ENCODE assay signal across 9 cellular contexts in the genomic region with DNA sequence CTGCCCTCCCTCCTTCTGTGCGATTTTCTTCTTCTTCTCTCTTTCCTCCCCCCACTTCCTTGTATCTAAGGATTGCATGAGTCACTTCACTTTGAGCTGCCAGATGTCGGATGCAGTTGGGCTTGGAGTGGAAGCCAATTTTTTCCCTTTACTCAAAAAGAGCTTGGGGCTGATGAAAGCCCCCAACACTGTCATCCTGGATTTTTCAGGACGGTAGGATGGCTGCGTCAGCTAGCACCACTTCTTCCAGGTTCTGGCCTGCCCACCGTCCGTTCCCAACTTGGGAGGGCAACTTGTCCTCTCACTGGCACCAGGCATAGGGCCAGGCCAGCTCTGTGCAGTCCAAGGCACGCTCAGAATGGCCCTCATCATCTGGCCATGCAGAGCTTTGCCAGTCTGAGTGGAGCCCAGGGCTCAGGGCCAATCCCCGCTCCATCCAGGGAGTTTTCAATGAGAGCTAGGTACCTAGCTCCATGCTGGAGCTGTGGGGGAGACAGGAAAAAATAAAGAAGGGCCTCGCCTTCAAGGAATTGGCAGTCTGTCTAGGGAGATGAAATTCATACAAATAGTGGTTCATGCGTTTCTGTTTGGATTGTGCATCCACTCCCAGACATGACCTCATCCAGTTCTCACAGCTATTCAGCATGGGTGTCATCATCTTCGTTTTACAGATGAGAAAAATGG. TPM values are rescaled to one million over a fixed set of nuclear protein-coding genes. Genes with fewer than 3 reads are reported as not detected.
DNase-seq lines count a peak whose midpoint lies in the region; ATAC-seq and TF ChIP-seq lines count a peak whose summit lies in the region.
"Had no signal": no experiment of that assay in that cellular context is flagged by ENCODE, and none has a peak within 500 bp of the region (broad histone marks: within the 10 kb centered on the region; RNA-seq: fewer than 3 reads in every experiment).

No MANE protein-coding gene starts in this region.

- no peak overlapping the region for H2AFZ ChIP-seq in ACC112 (ENCODE audit: low read length, unreplicated experiment)

- H3K9me3 Mint-ChIP-seq in mesothelial cell of epicardium, result no peaks in the 10 kb centered on the region

- peak overlapping the region; percentile 62 for H3K27ac ChIP-seq in ACC112 (ENCODE audit: low read depth, low read length)
- peak overlapping the region; percentile 77 for H3K27ac ChIP-seq in cingulate gyrus (ENCODE audit: low read depth, low read length)

- ATAC-seq in GM18519 (IDR thresholded peaks at IDR 0.05; ENCODE audit: low FRiP score, unreplicated experiment), result no peak
- no peak for ATAC-seq in GM21528 (IDR thresholded peaks at IDR 0.05; ENCODE audit: low FRiP score, unreplicated experiment)

- TF ChIP-seq CTCF in mesothelial cell of epicardium (IDR thresholded peaks at IDR 0.05; ENCODE audit: unreplicated experiment), result no peak

- peak overlapping the region; percentile 70 for H3K27ac Mint-ChIP-seq in mesothelial cell of epicardium

- DNase-seq in M059J (ENCODE audit: low read depth), result peak; percentile 68
- no peak for DNase-seq in mesothelial cell of epicardium (ENCODE audit: low spot score in 2 of 2, unreplicated experiment in 2 of 2)
- DNase-seq in NCI-H1930 (lab: John Stamatoyannopoulos, UW), result no peak
- DNase-seq in NCI-H510A (lab: John Stamatoyannopoulos, UW), result no peak
- DNase-seq: DND-41 had no signal

- H3K27me3 Mint-ChIP-seq in mesothelial cell of epicardium (ENCODE audit: low read depth), result peaks cover 1% of the 10 kb centered on the region

- no peaks in the 10 kb centered on the region for H3K79me2 ChIP-seq in ACC112 (ENCODE audit: control insufficient read depth, insufficient read depth, low read length, unreplicated experiment)

- peaks cover 21% of the 10 kb centered on the region for H3K4me1 Mint-ChIP-seq in mesothelial cell of epicardium

- H3K4me1 ChIP-seq in ACC112 (ENCODE audit: control insufficient read depth, insufficient read depth, low read length, unreplicated experiment), result peaks cover 32% of the 10 kb centered on the region

- H3K27me3 ChIP-seq in ACC112 (ENCODE audit: insufficient read depth, low read length), result no peaks in the 10 kb centered on the region

- no peak overlapping the region for H3K4me3 Mint-ChIP-seq in mesothelial cell of epicardium

- H3K36me3 Mint-ChIP-seq in mesothelial cell of epicardium, result no peaks in the 10 kb centered on the region

- no peaks in the 10 kb centered on the region for H3K36me3 ChIP-seq in ACC112 (ENCODE audit: insufficient read depth, low read length)

- 0 out of 2 replicates have a peak overlapping the region, but pooled peaks have one; percentile 17 for H3K4me3 ChIP-seq in ACC112 (ENCODE audit: low read depth, low read length)

RNA-seq across cellular contexts. Expression of gene INSYN1, which starts 47.7 kb away (rescaled TPM):
- 0.39 TPM in 1 of 2 replicates, not detected in the other for total RNA-seq in M059J (2014; rRNA removed; shearing (Covaris generic))
- total RNA-seq in mesothelial cell of epicardium, result 11.7 to 13.2 TPM (median 12.7 TPM) in 3 replicates
